In the genomic region with DNA sequence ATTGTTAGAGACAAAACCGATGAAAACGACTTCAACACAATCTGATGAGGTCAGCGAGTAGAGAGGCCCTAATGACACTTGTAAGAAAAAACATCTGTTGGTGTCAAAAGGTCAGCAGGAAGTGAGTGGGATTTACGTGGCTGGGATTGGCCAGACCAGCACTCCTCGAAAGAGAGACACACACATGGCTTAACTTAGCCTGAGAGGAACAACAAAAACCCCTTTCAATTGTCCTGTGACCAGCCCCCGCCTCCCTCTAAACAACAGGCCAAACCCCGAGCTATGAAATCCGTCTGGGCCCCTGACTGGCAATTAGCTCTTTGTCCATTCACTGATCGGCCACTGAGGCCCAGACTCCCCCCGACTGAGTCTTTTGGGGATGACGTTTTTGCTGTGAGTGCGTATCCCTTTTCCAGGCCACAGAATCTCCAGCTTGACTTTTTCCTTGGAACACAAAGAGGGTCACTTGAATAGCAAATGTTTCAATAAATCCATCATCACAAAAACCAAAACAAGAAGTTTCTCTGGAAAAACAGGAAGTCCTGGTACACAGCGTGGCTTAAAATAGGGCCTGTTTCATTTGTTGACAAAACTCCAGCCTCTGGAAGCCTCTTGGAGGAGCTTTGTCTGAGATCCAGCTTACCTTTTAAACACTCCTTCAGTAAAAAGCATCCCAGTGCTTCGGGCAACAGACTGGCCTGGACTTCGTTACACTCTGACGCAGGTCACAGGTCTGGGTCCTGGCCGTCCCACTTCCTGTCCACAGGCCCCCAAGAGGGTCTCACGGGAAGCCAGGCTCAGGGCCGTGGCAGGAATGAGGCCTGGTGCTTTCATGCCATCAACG, we compare ENCODE assay signal across 9 cellular contexts.
DNase-seq lines count a peak whose midpoint lies in the region; FAIRE-seq and TF ChIP-seq lines count a peak whose summit lies in the region.
"Had no signal": no experiment of that assay in that cellular context is flagged by ENCODE, and none has a peak within 500 bp of the region (broad histone marks: within the 10 kb centered on the region; RNA-seq: fewer than 3 reads in every experiment).

No MANE protein-coding gene starts in this region.

- peaks cover 0 to 33% (median 14%) of the 10 kb centered on the region in 4 experiments; a peak in 6 of 7 replicates for H3K4me1 ChIP-seq in H1 (replicated peaks in 1 of 4; ENCODE audit: control insufficient read depth in 3 of 4, insufficient read depth in 4 of 4, low read length in 3 of 4)

- no peak for TF ChIP-seq POLR2A in H1 (IDR thresholded peaks at IDR 0.05; ENCODE audit: control extremely low read depth in 1 of 2, low read depth in 2 of 2, low read length in 2 of 2)

- H3K18ac ChIP-seq in H1 (ENCODE audit: extremely low read depth, low read length): no peak overlapping the region

- H2BK5ac ChIP-seq in H1 (ENCODE audit: low read depth, low read length): no peak overlapping the region

- no peak overlapping the region for H4K91ac ChIP-seq in H1 (replicated peaks; ENCODE audit: insufficient read length, low read length)

- no peak overlapping the region for H3K14ac ChIP-seq in H1 (ENCODE audit: insufficient read length)

- CTCF ChIA-PET in GM10248 (lab: Yijun Ruan, JAX) (interaction anchor here (0.9 to 2.8 kb wide), 3 partner anchors 9 to 24 kb away, joined by 3 to 15 read pairs (median 7); no protein-coding TSS in a partner anchor), H1 (lab: Charles Lee; ENCODE audit: partially characterized antibody) (interaction anchor here (0.6 to 10.1 kb wide), 9 partner anchors 8 to 434 kb away, joined by 3 to 110 read pairs (median 4); no protein-coding TSS in a partner anchor)

- H2AFZ ChIP-seq in H1 (ENCODE audit: low read length): no peak overlapping the region

- peaks cover 26% of the 10 kb centered on the region for H3K79me1 ChIP-seq in H1 (ENCODE audit: low read depth, low read length)

- no peak for TF ChIP-seq EP300 in H1 (IDR thresholded peaks at IDR 0.05; ENCODE audit: borderline replicate concordance in 1 of 2, low read depth in 2 of 2, low read length in 2 of 2)

- no peak overlapping the region for H3K4ac ChIP-seq in H1 (replicated peaks; ENCODE audit: insufficient read length, low read depth, low read length)

- TF ChIP-seq CTCF in GM10248 (IDR thresholded peaks at IDR 0.05; ENCODE audit: control extremely low read depth, extremely low read depth, low read depth, missing control alignments): no peak
- TF ChIP-seq CTCF in H1 (IDR thresholded peaks at IDR 0.05; ENCODE audit: control extremely low read depth in 1 of 3, insufficient read depth in 1 of 3, low read depth in 1 of 3, low read length in 3 of 3): no peak

- H3K79me2 ChIP-seq in H1 (ENCODE audit: control insufficient read depth in 1 of 2, insufficient read depth in 2 of 2, low read length in 2 of 2): peaks cover 28 to 99% of the 10 kb centered on the region in 2 experiments

- FAIRE-seq in H1 (lab: Jason Lieb, UNC): no peak

- 0 out of 2 replicates have a peak overlapping the region, but pooled peaks have one; percentile 14 for H3K27ac ChIP-seq in H1 (ENCODE audit: low read depth, low read length)

- no peak for TF ChIP-seq RAD21 in H1 (IDR thresholded peaks at IDR 0.05 in 1 of 2, conservative IDR thresholded peaks at IDR 0.05 in 1 of 2; ENCODE audit: low read depth in 2 of 2, low read length in 2 of 2)

- DNase-seq in GM10248 (ENCODE audit: extremely low spot score) (peak; percentile 63), NOMO-1 (lab: John Stamatoyannopoulos, UW; ENCODE audit: unreplicated experiment in 2 of 2) (peak; percentile 11 to 63), H1 (ENCODE audit: low read depth in 1 of 2, low spot score in 2 of 2) (no peak), middle frontal gyrus (ENCODE audit: extremely low spot score, low spot score) (peak; percentile 82), ureter (ENCODE audit: low spot score) (peak; percentile 63), germinal center (ENCODE audit: low spot score) (no peak), iPS-NIHi11 (ENCODE audit: low spot score) (no peak)
- DNase-seq in stimulated activated CD4-positive, alpha-beta T cell treated with anti-CD3 and anti-CD28 coated beads, Interleukin-12 subunit alpha, Interleukin-12 subunit beta, amount 100 ng/mL, for 4 hours: no peak
- DNase-seq: naive B cell had no signal

- H3K4me3 ChIP-seq in H1 (ENCODE audit: extremely low read depth in 1 of 4, insufficient read depth in 2 of 4, low read depth in 3 of 4, low read length in 4 of 4): no peak overlapping the region

- H3K4me2 ChIP-seq in H1 (ENCODE audit: insufficient read depth in 1 of 2, low read depth in 2 of 2, low read length in 2 of 2): no peak overlapping the region

- H2BK12ac ChIP-seq in H1 (ENCODE audit: low read depth, low read length): no peak overlapping the region

- H3K9ac ChIP-seq in H1 (replicated peaks in 1 of 4; ENCODE audit: extremely low read depth in 1 of 4, low read depth in 3 of 4, low read length in 3 of 4): no peak overlapping the region

- H4K20me1 ChIP-seq in H1 (replicated peaks in 1 of 2; ENCODE audit: control insufficient read depth in 1 of 2, insufficient read depth in 2 of 2, low read length in 2 of 2): peaks cover 63 to 67% of the 10 kb centered on the region in 2 experiments

- peaks cover 0 to 19% (median 2%) of the 10 kb centered on the region in 4 experiments; a peak in 6 of 8 replicates for H3K36me3 ChIP-seq in H1 (ENCODE audit: control insufficient read depth in 2 of 4, insufficient read depth in 4 of 4, low read length in 3 of 4)

- H3K27me3 ChIP-seq in H1 (replicated peaks in 1 of 4; ENCODE audit: control insufficient read depth in 3 of 4, extremely low read depth in 1 of 4, insufficient read depth in 3 of 4, low read length in 3 of 4): no peaks in the 10 kb centered on the region

- no peak overlapping the region for H4K5ac ChIP-seq in H1 (ENCODE audit: insufficient read length, low read depth, low read length)

- 89% methylated on average over 20 of the region's 20 CpGs; no CpG with 5 or more reads in 1 of the 2 experiments for WGBS in H1 (ENCODE audit: extremely low coverage in 1 of 2, insufficient coverage in 1 of 2, insufficient read length in 1 of 2, insufficient replicate concordance in 2 of 2, low coverage in 1 of 2, low lambda C conversion rate in 2 of 2, missing lambda C conversion rate in 1 of 2), 2 experiments

- H2BK20ac ChIP-seq in H1 (ENCODE audit: low read length): no peak overlapping the region

- H3K23me2 ChIP-seq in H1 (ENCODE audit: low read depth, low read length): no peaks in the 10 kb centered on the region

- H3K56ac ChIP-seq in H1 (replicated peaks; ENCODE audit: insufficient read length, low read depth, low read length): no peak overlapping the region

- no peak overlapping the region for H3K23ac ChIP-seq in H1 (ENCODE audit: insufficient read length)

- no peaks in the 10 kb centered on the region for H3K9me3 ChIP-seq in H1 (ENCODE audit: insufficient read depth in 2 of 2, low read depth in 1 of 2, low read length in 1 of 2)

- no peak overlapping the region for H2BK15ac ChIP-seq in H1 (ENCODE audit: low read length)

- no peak overlapping the region for H2AK5ac ChIP-seq in H1 (ENCODE audit: low read depth, low read length)

- H2BK120ac ChIP-seq in H1 (replicated peaks; ENCODE audit: low read depth, low read length): no peak overlapping the region

- POLR2A ChIA-PET in GM10248 (lab: Yijun Ruan, JAX) (no interaction called here), H1 (lab: Charles Lee; ENCODE audit: partially characterized antibody) (interaction anchor here (1.3 to 1.6 kb wide), 3 partner anchors 19 to 95 kb away, joined by 3 to 4 read pairs (median 3); no protein-coding TSS in a partner anchor)

- H4K8ac ChIP-seq in H1 (ENCODE audit: extremely low read depth, insufficient read depth, low read length): no peak overlapping the region

TF ChIP-seq in H1, 55 proteins besides CTCF, POLR2A, EP300 and RAD21:
- no peak for TF ChIP-seq SUZ12 (IDR thresholded peaks at IDR 0.05; ENCODE audit: low read length)
- no peak for TF ChIP-seq EZH2 (IDR thresholded peaks at IDR 0.05; ENCODE audit: low read depth, low read length, severe bottlenecking)
- TF ChIP-seq TBP (IDR thresholded peaks at IDR 0.05; ENCODE audit: low read depth, low read length): no peak
- no peak for TF ChIP-seq BACH1 (IDR thresholded peaks at IDR 0.05; ENCODE audit: low read length)
- no peak for TF ChIP-seq POU5F1 (IDR thresholded peaks at IDR 0.05; ENCODE audit: low read depth, low read length)

Comparison
In these comparisons a context has a peak if more than half of its experiments do, and no peak if none do; other contexts are left out.
1. DNase-seq: peak in GM10248 (single experiment), NOMO-1 (2 of 2), middle frontal gyrus (single experiment) and ureter (single experiment); none in H1 (0 of 2), germinal center (single experiment), stimulated activated CD4-positive, alpha-beta T cell treated with anti-CD3 and anti-CD28 coated beads, Interleukin-12 subunit alpha, Interleukin-12 subunit beta, amount 100 ng/mL, for 4 hours (single experiment) and iPS-NIHi11 (single experiment).